29 cellular contexts compared by ENCODE assay signal in genomic region chr3:94378322-94378721, GRCh38.
"Had no signal": no experiment of that assay in that cellular context is flagged by ENCODE, and none has a peak within 500 bp of the region (broad histone marks: within the 10 kb centered on the region; RNA-seq: fewer than 3 reads in every experiment).

No MANE protein-coding gene starts in this region.

- H3K4me1 Mint-ChIP-seq: naive thymus-derived CD8-positive, alpha-beta T cell; nephron progenitor cell; neural crest cell; stimulated activated memory B cell treated with anti-CD40 and anti-IgM and Interleukin-4, amounts not matched to agents 10 μg/mL and 1 μg/mL and 100 μg/mL, for 72 hours had no signal

- H3K4me3 Mint-ChIP-seq: naive thymus-derived CD8-positive, alpha-beta T cell; natural killer cell treated with Interleukin-12 subunit alpha and Interleukin-12 subunit beta and Interleukin-15 and Interleukin-18, amount 100 ng/mL, for 72 hours; nephron progenitor cell; neural crest cell; stimulated activated memory B cell treated with anti-CD40 and anti-IgM and Interleukin-4, amounts not matched to agents 10 μg/mL and 1 μg/mL and 100 μg/mL, for 72 hours; stimulated activated naive CD8-positive, alpha-beta T cell treated with anti-CD3 and anti-CD28 coated beads, Interleukin-15, Interleukin-2, amounts not matched to agents 100 ng/mL and 50 ng/mL, for 24 hours had no signal

- ATAC-seq: naive thymus-derived CD8-positive, alpha-beta T cell; natural killer cell treated with Interleukin-12 subunit alpha and Interleukin-12 subunit beta and Interleukin-15 and Interleukin-18, amount 100 ng/mL, for 72 hours; psoas muscle; right cardiac atrium; right lobe of liver; stimulated activated memory B cell treated with anti-CD40 and anti-IgM and Interleukin-4, amounts not matched to agents 10 μg/mL and 1 μg/mL and 100 μg/mL, for 72 hours had no signal

- H3K4me3 ChIP-seq: psoas muscle, right lobe of liver, sigmoid colon, stomach, thoracic aorta, thyroid gland, tibial nerve, upper lobe of left lung, vagina had no signal

- H3K27me3 Mint-ChIP-seq: natural killer cell treated with Interleukin-12 subunit alpha and Interleukin-12 subunit beta and Interleukin-15 and Interleukin-18, amount 100 ng/mL, for 72 hours; progenitor cell of endocrine pancreas; stimulated activated memory B cell treated with anti-CD40 and anti-IgM and Interleukin-4, amounts not matched to agents 10 μg/mL and 1 μg/mL and 100 μg/mL, for 72 hours had no signal

- H3K9me3 ChIP-seq: neutrophil, psoas muscle, right lobe of liver, sigmoid colon, stomach, thoracic aorta, thyroid gland, tibial nerve, upper lobe of left lung, vagina had no signal

- H3K36me3 Mint-ChIP-seq: naive thymus-derived CD8-positive, alpha-beta T cell; natural killer cell treated with Interleukin-12 subunit alpha and Interleukin-12 subunit beta and Interleukin-15 and Interleukin-18, amount 100 ng/mL, for 72 hours; stimulated activated memory B cell treated with anti-CD40 and anti-IgM and Interleukin-4, amounts not matched to agents 10 μg/mL and 1 μg/mL and 100 μg/mL, for 72 hours had no signal

- FAIRE-seq: small intestine had no signal

- H3K4me1 ChIP-seq: parathyroid adenoma, psoas muscle, right lobe of liver, stomach, thyroid gland, tibial nerve, upper lobe of left lung, vagina had no signal

- DNase-seq: naive thymus-derived CD8-positive, alpha-beta T cell; nephron progenitor cell; nucleus accumbens; posterior cingulate gyrus; psoas muscle; right cardiac atrium; right lobe of liver; sigmoid colon; small intestine; stimulated activated CD4-positive, alpha-beta T cell treated with anti-CD3 and anti-CD28 coated beads, Interleukin-15, amount 100 ng/mL, for 24 hours; stimulated activated CD4-positive, alpha-beta T cell treated with anti-CD3 and anti-CD28 coated beads, Interleukin-2, amount 100 ng/mL, for 24 hours; stimulated activated CD4-positive, alpha-beta T cell treated with anti-CD3 and anti-CD28 coated beads, Interleukin-2, amount 100 ng/mL, for 48 hours; stimulated activated CD4-positive, alpha-beta T cell treated with anti-CD3 and anti-CD28 coated beads, Interleukin-4, amount 100 ng/mL, for 4 hours; stimulated activated CD8-positive, alpha-beta memory T cell treated with anti-CD3 and anti-CD28 coated beads, Interleukin-4, amount 100 ng/mL, for 48 hours; stimulated activated naive CD4-positive, alpha-beta T cell treated with Interleukin-2 at 50 U/mL for 16 hours; stomach; thyroid gland; trophoblast cell; upper lobe of left lung had no signal

- H3K9me3 Mint-ChIP-seq: nephron progenitor cell, neural crest cell had no signal

- H3K27ac Mint-ChIP-seq: naive thymus-derived CD8-positive, alpha-beta T cell; natural killer cell treated with Interleukin-12 subunit alpha and Interleukin-12 subunit beta and Interleukin-15 and Interleukin-18, amount 100 ng/mL, for 72 hours; nephron progenitor cell; progenitor cell of endocrine pancreas; stimulated activated memory B cell treated with anti-CD40 and anti-IgM and Interleukin-4, amounts not matched to agents 10 μg/mL and 1 μg/mL and 100 μg/mL, for 72 hours; stimulated activated naive CD8-positive, alpha-beta T cell treated with anti-CD3 and anti-CD28 coated beads, Interleukin-15, Interleukin-2, amounts not matched to agents 100 ng/mL and 50 ng/mL, for 24 hours had no signal

- H3K36me3 ChIP-seq: neutrophil, right lobe of liver, sigmoid colon, stomach, thoracic aorta, thyroid gland, tibial nerve, upper lobe of left lung, vagina had no signal
